In genomic region chr6:32940656-32941411, GRCh38 we compare ENCODE assay signal across 8 cellular contexts. TPM values are rescaled to one million over a fixed set of nuclear protein-coding genes. Genes with fewer than 3 reads are reported as not detected.
DNase-seq lines count a peak whose midpoint lies in the region; ATAC-seq and TF ChIP-seq lines count a peak whose summit lies in the region.

Gene HLA-DMB, minus strand, starts transcription at chr6:32941028. Its CDS starts 221 bp downstream, at chr6:32940807.

- DNase-seq in DMS153 treated with DMSO at 0.1 percent for 48 hours (lab: John Stamatoyannopoulos, UW; ENCODE audit: unreplicated experiment), result peak; percentile 88
- peak; percentile 89 for DNase-seq in OCI-M1 (lab: John Stamatoyannopoulos, UW)
- DNase-seq in germinal center (ENCODE audit: low spot score), result peak; percentile 88
- DNase-seq in neural progenitor cell (ENCODE audit: low spot score), result peak; percentile 87
- no peak for DNase-seq in NCI-H2107 treated with DMSO at 0.1 percent for 48 hours (lab: John Stamatoyannopoulos, UW; ENCODE audit: unreplicated experiment)

- TF ChIP-seq CTCF in neural progenitor cell (IDR thresholded peaks at IDR 0.05), result no peak

- H3F3A ChIP-seq in neural progenitor cell (ENCODE audit: low read depth), result no peaks in the 10 kb centered on the region

- no peaks in the 10 kb centered on the region for H3K27me3 ChIP-seq in neural progenitor cell

- no peaks in the 10 kb centered on the region for H4K20me1 ChIP-seq in neural progenitor cell (ENCODE audit: low read depth)

- peak within 1 kb of the TSS; percentile 48 for H3K4me2 ChIP-seq in neural progenitor cell

- H3K4me1 ChIP-seq in neural progenitor cell, result peaks cover 6% of the 10 kb centered on the region

- H3K9me3 ChIP-seq in neural progenitor cell (ENCODE audit: low read depth), result no peaks in the 10 kb centered on the region

- H3K27ac ChIP-seq in neural progenitor cell, result no peak within 1 kb of the TSS

- ATAC-seq in GM19324 (IDR thresholded peaks at IDR 0.05; ENCODE audit: low FRiP score, unreplicated experiment), result peak; percentile 47
- peak; percentile 56 for ATAC-seq in HG03378 (IDR thresholded peaks at IDR 0.05; ENCODE audit: unreplicated experiment)

- peak within 1 kb of the TSS; percentile 97 for H2AFZ ChIP-seq in neural progenitor cell (replicated peaks)

- H3K27ac Mint-ChIP-seq in activated naive CD4-positive, alpha-beta T cell treated with anti-CD3 and anti-CD28 coated beads, Interleukin-2, amount 50 U/mL, for 24 hours, result peak within 1 kb of the TSS; percentile 93
- peak within 1 kb of the TSS; percentile 70 for H3K27ac Mint-ChIP-seq in neural progenitor cell

- H3K36me3 ChIP-seq in neural progenitor cell, result no peaks in the 10 kb centered on the region

- H3K36me3 Mint-ChIP-seq in activated naive CD4-positive, alpha-beta T cell treated with anti-CD3 and anti-CD28 coated beads, Interleukin-2, amount 50 U/mL, for 24 hours, result peaks cover 2% of the 10 kb centered on the region
- H3K36me3 Mint-ChIP-seq in neural progenitor cell, result no peaks in the 10 kb centered on the region

- H3K79me2 ChIP-seq in neural progenitor cell (ENCODE audit: low read depth), result no peaks in the 10 kb centered on the region

- peaks cover 65% of the 10 kb centered on the region for H3K4me1 Mint-ChIP-seq in activated naive CD4-positive, alpha-beta T cell treated with anti-CD3 and anti-CD28 coated beads, Interleukin-2, amount 50 U/mL, for 24 hours
- peaks cover 10% of the 10 kb centered on the region for H3K4me1 Mint-ChIP-seq in neural progenitor cell

- no peak within 1 kb of the TSS for H3K9ac ChIP-seq in neural progenitor cell

- peak within 1 kb of the TSS; percentile 40 for H3K4me3 ChIP-seq in neural progenitor cell

- no peaks in the 10 kb centered on the region for H3K9me3 Mint-ChIP-seq in activated naive CD4-positive, alpha-beta T cell treated with anti-CD3 and anti-CD28 coated beads, Interleukin-2, amount 50 U/mL, for 24 hours
- H3K9me3 Mint-ChIP-seq in neural progenitor cell, result peaks cover 8% of the 10 kb centered on the region

- H3K4me3 Mint-ChIP-seq in activated naive CD4-positive, alpha-beta T cell treated with anti-CD3 and anti-CD28 coated beads, Interleukin-2, amount 50 U/mL, for 24 hours, result peak within 1 kb of the TSS; percentile 89
- peak within 1 kb of the TSS; percentile 72 for H3K4me3 Mint-ChIP-seq in neural progenitor cell

- H3K27me3 Mint-ChIP-seq in activated naive CD4-positive, alpha-beta T cell treated with anti-CD3 and anti-CD28 coated beads, Interleukin-2, amount 50 U/mL, for 24 hours, result no peaks in the 10 kb centered on the region
- peaks cover 5% of the 10 kb centered on the region for H3K27me3 Mint-ChIP-seq in neural progenitor cell (ENCODE audit: insufficient read depth, low read depth)

RNA-seq across cellular contexts. Expression of gene HLA-DMB, which starts in this region (rescaled TPM):
- total RNA-seq in neural progenitor cell (ENCODE audit: low replicate concordance), result 4.3 and 4.5 TPM in 2 replicates
